8 cellular contexts compared by ENCODE assay signal in genomic region chr7:56074371-56074791, GRCh38. TPM values are rescaled to one million over a fixed set of nuclear protein-coding genes. Genes with fewer than 3 reads are reported as not detected.
A peak's percentile ranks its signal among the peaks of the same experiment; 100 is the strongest.
DNase-seq lines count a peak whose midpoint lies in the region; ATAC-seq and TF ChIP-seq lines count a peak whose summit lies in the region.

No MANE protein-coding gene starts in this region.

- no peak for TF ChIP-seq EP300 in neural cell (conservative IDR thresholded peaks at IDR 0.05; ENCODE audit: poor library complexity, severe bottlenecking)

- BruUV-seq in PC-3 (replicated peaks; lab: Mats Ljungman, UMichigan) = no TSS peak

- no peaks in the 10 kb centered on the region for H3K9me3 Mint-ChIP-seq in activated T-cell treated with anti-CD3 and anti-CD28 coated beads, Interleukin-2, amount 50 U/mL, for 24 hours

- peaks cover 75% of the 10 kb centered on the region for H3K36me3 Mint-ChIP-seq in activated T-cell treated with anti-CD3 and anti-CD28 coated beads, Interleukin-2, amount 50 U/mL, for 24 hours (ENCODE audit: low read depth)

- H3K9ac ChIP-seq in PC-3 (ENCODE audit: low read length) (no peak overlapping the region), fibroblast of lung (ENCODE audit: insufficient read depth, low read length) (no peak overlapping the region), neural cell (ENCODE audit: low read length) (no peak overlapping the region)

- H3K4me3 ChIP-seq in PC-3 (ENCODE audit: low read length) = no peak overlapping the region
- H3K4me3 ChIP-seq in fibroblast of lung (replicated peaks in 1 of 4; ENCODE audit: control extremely low read depth in 1 of 4, insufficient read depth in 1 of 4, low read depth in 3 of 4, low read length in 4 of 4) = no peak overlapping the region
- no peak overlapping the region for H3K4me3 ChIP-seq in neural cell (ENCODE audit: low read length)

- H3K27ac Mint-ChIP-seq in activated T-cell treated with anti-CD3 and anti-CD28 coated beads, Interleukin-2, amount 50 U/mL, for 24 hours = peak overlapping the region; percentile 73

- TF ChIP-seq RAD21 in neural cell (conservative IDR thresholded peaks at IDR 0.05) = peak; percentile 73

- CTCF ChIA-PET in PC-3 (lab: Charles Lee) = interaction anchor here (0.6 to 2.1 kb wide), 2 partner anchors 9 to 654 kb away, joined by 4 to 7 read pairs; no protein-coding TSS in a partner anchor

- H3K4me1 ChIP-seq in PC-3 (ENCODE audit: insufficient read depth, low read length) (peaks cover 4% of the 10 kb centered on the region), fibroblast of lung (ENCODE audit: control insufficient read depth, extremely low read depth, insufficient read depth, low read length) (no peaks in the 10 kb centered on the region)

- intact Hi-C loops in PC-3 (cut with micrococcal nuclease) = loop anchor here (1.0 kb wide), 2 partner anchors 70 to 433 kb away; no protein-coding TSS in a partner anchor

- H3K36me3 ChIP-seq in PC-3 (ENCODE audit: low read depth, low read length) = peaks cover 7% of the 10 kb centered on the region; the same call in 1 of the 2 replicates
- peaks cover 8% of the 10 kb centered on the region for H3K36me3 ChIP-seq in fibroblast of lung (ENCODE audit: control insufficient read depth, insufficient read depth, low read length)
- H3K36me3 ChIP-seq in neural cell (ENCODE audit: insufficient read depth, low read length) = no peaks in the 10 kb centered on the region

- H3K4me1 Mint-ChIP-seq in activated T-cell treated with anti-CD3 and anti-CD28 coated beads, Interleukin-2, amount 50 U/mL, for 24 hours (ENCODE audit: low read depth) = peaks cover 4% of the 10 kb centered on the region

- no peaks in the 10 kb centered on the region for H3K9me3 ChIP-seq in PC-3 (ENCODE audit: low read length)
- H3K9me3 ChIP-seq in fibroblast of lung (ENCODE audit: control insufficient read depth, insufficient read depth, low read depth, low read length) = no peaks in the 10 kb centered on the region
- H3K9me3 ChIP-seq in neural cell (ENCODE audit: low read length) = no peaks in the 10 kb centered on the region

- ATAC-seq in GM21576 (IDR thresholded peaks at IDR 0.05; ENCODE audit: unreplicated experiment) (peak; percentile 77), PC-3 (peak; percentile 95)

- DNase-seq in Daoy (ENCODE audit: low read depth) = peak; percentile 85
- DNase-seq in HuH-7.5 (ENCODE audit: low spot score) = peak; percentile 82
- peak; percentile 90 for DNase-seq in PC-3
- peak; percentile 79 for DNase-seq in activated T-cell treated with anti-CD3 and anti-CD28 coated beads, Interleukin-2, amount 50 U/mL, for 24 hours
- peak; percentile 66 to 77 for DNase-seq in fibroblast of lung (ENCODE audit: low read depth in 2 of 2)
- peak in 46 of 49 donors; percentile 12 to 88 (median 57) for DNase-seq in substantia nigra (lab: John Stamatoyannopoulos, UW)

- H3K27me3 Mint-ChIP-seq in activated T-cell treated with anti-CD3 and anti-CD28 coated beads, Interleukin-2, amount 50 U/mL, for 24 hours = no peaks in the 10 kb centered on the region

- H3K79me2 ChIP-seq in PC-3 (ENCODE audit: low read length) = no peaks in the 10 kb centered on the region
- H3K79me2 ChIP-seq in fibroblast of lung (ENCODE audit: control insufficient read depth, insufficient read depth, low read length) = no peaks in the 10 kb centered on the region
- H3K79me2 ChIP-seq in neural cell (replicated peaks; ENCODE audit: insufficient read depth, low read length) = no peaks in the 10 kb centered on the region

- POLR2A ChIA-PET in PC-3 (lab: Charles Lee; ENCODE audit: unreplicated experiment) = no interaction called here

- H2AFZ ChIP-seq in PC-3 (ENCODE audit: low read length) (peak overlapping the region; percentile 73; the same call in 1 of the 2 replicates), fibroblast of lung (ENCODE audit: low read length) (no peak overlapping the region), neural cell (ENCODE audit: low read depth, low read length) (no peak overlapping the region)

- 0 out of 2 replicates have a peak overlapping the region, but pooled peaks have one; percentile 22 for H3K4me2 ChIP-seq in PC-3 (ENCODE audit: low read length)
- H3K4me2 ChIP-seq in fibroblast of lung (ENCODE audit: extremely low read depth, insufficient read depth, low read length) = peak overlapping the region; percentile 29
- H3K4me2 ChIP-seq in neural cell (ENCODE audit: low read length) = no peak overlapping the region

- peak; percentile 90 for TF ChIP-seq CTCF in PC-3 (conservative IDR thresholded peaks at IDR 0.05; ENCODE audit: low read depth, low read length)
- peak; percentile 92 to 95 for TF ChIP-seq CTCF in fibroblast of lung (conservative IDR thresholded peaks at IDR 0.05 in 1 of 2, IDR thresholded peaks at IDR 0.05 in 1 of 2; ENCODE audit: low read depth in 1 of 2, low read length in 2 of 2)
- peak; percentile 81 for TF ChIP-seq CTCF in neural cell (IDR thresholded peaks at IDR 0.05; ENCODE audit: poor library complexity, severe bottlenecking)

- H4K20me1 ChIP-seq in PC-3 (ENCODE audit: low read length) (no peaks in the 10 kb centered on the region), fibroblast of lung (ENCODE audit: control insufficient read depth, extremely low read depth, insufficient read depth, low read length) (no peaks in the 10 kb centered on the region), neural cell (ENCODE audit: insufficient read depth) (no peaks in the 10 kb centered on the region)

- no peak overlapping the region for H3K4me3 Mint-ChIP-seq in activated T-cell treated with anti-CD3 and anti-CD28 coated beads, Interleukin-2, amount 50 U/mL, for 24 hours

- H3K27me3 ChIP-seq in PC-3 (ENCODE audit: low read length) (no peaks in the 10 kb centered on the region), fibroblast of lung (ENCODE audit: control insufficient read depth, insufficient read depth, low read length) (no peaks in the 10 kb centered on the region), neural cell (ENCODE audit: insufficient read depth, low read depth, low read length) (no peaks in the 10 kb centered on the region)

- H3K9me2 ChIP-seq in PC-3 (replicated peaks; ENCODE audit: low read length) (no peaks in the 10 kb centered on the region), neural cell (ENCODE audit: insufficient read depth, low read length) (no peaks in the 10 kb centered on the region)

- H3K27ac ChIP-seq in PC-3 (ENCODE audit: low read length) (no peak overlapping the region), fibroblast of lung (ENCODE audit: insufficient read depth, low read length) (no peak overlapping the region), neural cell (ENCODE audit: low read length) (no peak overlapping the region), substantia nigra (ENCODE audit: low read depth, low read length, poor library complexity, severe bottlenecking) (peak overlapping the region; percentile 13)

- H3F3A ChIP-seq in PC-3 (ENCODE audit: low read length, unreplicated experiment) (no peaks in the 10 kb centered on the region), neural cell (ENCODE audit: insufficient read depth, low read length, poor library complexity, severe bottlenecking) (no peaks in the 10 kb centered on the region)

RNA-seq across cellular contexts. Expression of gene SUMF2, which starts 10.3 kb away (rescaled TPM):
- total RNA-seq in Daoy (2014; rRNA removed; shearing (Covaris generic)) = 167 and 168 TPM in 2 replicates
- total RNA-seq in PC-3 (2014; rRNA removed) = 57.4 and 65.6 TPM in 2 replicates
- total RNA-seq in fibroblast of lung = 199 and 229 TPM in 2 replicates
- 118 and 163 TPM in 2 replicates for polyA plus RNA-seq in fibroblast of lung
- polyA plus RNA-seq in fibroblast of lung (2012) = 127 and 170 TPM in 2 replicates
- 85.4 and 115 TPM in 2 replicates for polyA minus RNA-seq in fibroblast of lung (ENCODE audit: low replicate concordance)
- 69.3 and 84.1 TPM in 2 replicates for polyA plus RNA-seq in neural cell
- polyA minus RNA-seq in neural cell = 44.6 and 55.8 TPM in 2 replicates

RNA-seq across cellular contexts. Expression of gene PHKG1, which starts 18.4 kb away (rescaled TPM):
- 1.5 TPM in 1 of 2 replicates, not detected in the other for total RNA-seq in Daoy (2014; rRNA removed; shearing (Covaris generic))
- total RNA-seq in PC-3 (2014; rRNA removed) (0.75 and 1.3 TPM in 2 replicates), fibroblast of lung (0.77 and 1.3 TPM in 2 replicates)
- polyA plus RNA-seq in fibroblast of lung (0.23 and 0.41 TPM in 2 replicates), neural cell (2.6 TPM in 1 of 2 replicates, not detected in the other)
- polyA plus RNA-seq in fibroblast of lung (2012) = 0.43 and 0.96 TPM in 2 replicates
- polyA minus RNA-seq in fibroblast of lung (ENCODE audit: low replicate concordance) (1.0 TPM in 1 of 2 replicates, not detected in the other), neural cell (0.97 TPM in 1 of 2 replicates, not detected in the other)

RNA-seq across cellular contexts. Expression of gene CCT6A, which starts 22.8 kb away (rescaled TPM):
- total RNA-seq in Daoy (2014; rRNA removed; shearing (Covaris generic)) = 1,003 and 1,301 TPM in 2 replicates
- total RNA-seq in PC-3 (2014; rRNA removed) (316 and 338 TPM in 2 replicates), fibroblast of lung (158 and 168 TPM in 2 replicates)
- polyA plus RNA-seq in fibroblast of lung (172 and 266 TPM in 2 replicates), neural cell (268 and 275 TPM in 2 replicates)
- 113 and 185 TPM in 2 replicates for polyA plus RNA-seq in fibroblast of lung (2012)
- polyA minus RNA-seq in fibroblast of lung (ENCODE audit: low replicate concordance) (13.5 and 46.1 TPM in 2 replicates), neural cell (207 and 230 TPM in 2 replicates)

RNA-seq across cellular contexts. Expression of gene PSPH, which starts 23.1 kb away (rescaled TPM):
- total RNA-seq in Daoy (2014; rRNA removed; shearing (Covaris generic)) = 113 and 129 TPM in 2 replicates
- 54.0 and 66.3 TPM in 2 replicates for total RNA-seq in PC-3 (2014; rRNA removed)
- 61.1 and 74.3 TPM in 2 replicates for total RNA-seq in fibroblast of lung
- 14.4 and 19.9 TPM in 2 replicates for polyA plus RNA-seq in fibroblast of lung
- polyA plus RNA-seq in fibroblast of lung (2012) = 12.6 and 14.2 TPM in 2 replicates
- 2.7 and 21.0 TPM in 2 replicates for polyA minus RNA-seq in fibroblast of lung (ENCODE audit: low replicate concordance)
- polyA plus RNA-seq in neural cell = 24.0 and 26.4 TPM in 2 replicates
- 13.5 and 17.5 TPM in 2 replicates for polyA minus RNA-seq in neural cell

RNA-seq across cellular contexts. Expression of gene CHCHD2, which starts 31.9 kb away (rescaled TPM):
- total RNA-seq in Daoy (2014; rRNA removed; shearing (Covaris generic)) = 1,201 and 1,375 TPM in 2 replicates
- total RNA-seq in PC-3 (2014; rRNA removed) (499 and 578 TPM in 2 replicates), fibroblast of lung (224 and 338 TPM in 2 replicates)
- polyA plus RNA-seq in fibroblast of lung (232 and 313 TPM in 2 replicates), neural cell (324 and 380 TPM in 2 replicates)
- 394 and 548 TPM in 2 replicates for polyA plus RNA-seq in fibroblast of lung (2012)
- polyA minus RNA-seq in fibroblast of lung (ENCODE audit: low replicate concordance) (96.5 and 98.0 TPM in 2 replicates), neural cell (84.2 and 86.8 TPM in 2 replicates)
